Comparison of ENCODE assay signal across 1 cellular context in genomic region chr3:184727357-184728060, GRCh38.
TF ChIP-seq lines count a peak whose summit lies in the region.

No MANE protein-coding gene starts in this region.

TF ChIP-seq in H1, 55 proteins besides CTCF, POLR2A, EP300 and RAD21:
- TF ChIP-seq RNF2 (IDR thresholded peaks at IDR 0.05; ENCODE audit: borderline replicate concordance, low read depth, low read length, missing control alignments, poor library complexity, severe bottlenecking) (no peak), TAF7 (optimal IDR thresholded peaks at IDR 0.05; ENCODE audit: borderline replicate concordance, low read depth, low read length) (no peak), CBX5 (IDR thresholded peaks at IDR 0.05; ENCODE audit: low read depth, low read length) (no peak), SP4 (IDR thresholded peaks at IDR 0.05; ENCODE audit: low read length) (no peak), NRF1 (IDR thresholded peaks at IDR 0.05; ENCODE audit: low read depth, low read length) (no peak), NANOG (IDR thresholded peaks at IDR 0.05; ENCODE audit: insufficient read depth, low read depth, low read length, poor library complexity, severe bottlenecking) (no peak), BCL11A (IDR thresholded peaks at IDR 0.05; ENCODE audit: low read depth in 2 of 2, low read length in 2 of 2) (no peak), ATF3 (IDR thresholded peaks at IDR 0.05; ENCODE audit: insufficient read depth, low read depth, low read length) (no peak), EZH2 (IDR thresholded peaks at IDR 0.05; ENCODE audit: low read depth, low read length, severe bottlenecking) (no peak), RBBP5 (IDR thresholded peaks at IDR 0.05; ENCODE audit: borderline replicate concordance, low read depth, low read length) (no peak), SIRT6 (IDR thresholded peaks at IDR 0.05; ENCODE audit: low read length) (no peak), SAP30 (IDR thresholded peaks at IDR 0.05; ENCODE audit: insufficient read depth, insufficient replicate concordance, low read length) (no peak), SP1 (IDR thresholded peaks at IDR 0.05; ENCODE audit: low read depth, low read length) (0 out of 2 replicates have a peak, but pooled peaks have one; percentile 33), MAX (IDR thresholded peaks at IDR 0.05) (no peak), TCF12 (IDR thresholded peaks at IDR 0.05; ENCODE audit: low read depth, low read length) (no peak; the same call in 1 of the 2 replicates), RXRA (IDR thresholded peaks at IDR 0.05; ENCODE audit: insufficient read depth, low read depth, low read length) (no peak), CEBPB (IDR thresholded peaks at IDR 0.05; ENCODE audit: low read depth, low read length) (no peak), TEAD4 (IDR thresholded peaks at IDR 0.05; ENCODE audit: low read depth, low read length) (peak; percentile 81), CBX8 (IDR thresholded peaks at IDR 0.05; ENCODE audit: borderline replicate concordance, low read depth, low read length) (no peak), BACH1 (IDR thresholded peaks at IDR 0.05; ENCODE audit: low read length) (no peak), SRF (IDR thresholded peaks at IDR 0.05; ENCODE audit: low read depth, low read length) (no peak), YY1 (IDR thresholded peaks at IDR 0.05; ENCODE audit: low read depth, low read length) (no peak), CREB1 (IDR thresholded peaks at IDR 0.05) (peak; percentile 43; the same call in 1 of the 2 replicates), PHF8 (conservative IDR thresholded peaks at IDR 0.05; ENCODE audit: low read depth, low read length) (no peak), TBP (IDR thresholded peaks at IDR 0.05; ENCODE audit: low read depth, low read length) (no peak), KDM4A (IDR thresholded peaks at IDR 0.05; ENCODE audit: low read depth, low read length, severe bottlenecking) (no peak), BRCA1 (IDR thresholded peaks at IDR 0.05; ENCODE audit: low read depth, low read length) (no peak), POU5F1 (IDR thresholded peaks at IDR 0.05; ENCODE audit: low read depth, low read length) (no peak), SIN3A (conservative IDR thresholded peaks at IDR 0.05 in 1 of 2, IDR thresholded peaks at IDR 0.05 in 1 of 2; ENCODE audit: low read depth in 1 of 2, low read length in 2 of 2) (0 out of 4 replicates have a peak, but pooled peaks of 1 of the 2 experiments have one; percentile 64), SIX5 (IDR thresholded peaks at IDR 0.05; ENCODE audit: low read depth, low read length) (no peak), MAFK (IDR thresholded peaks at IDR 0.05; ENCODE audit: low read depth, low read length) (no peak), JUN (IDR thresholded peaks at IDR 0.05; ENCODE audit: low read depth, low read length) (no peak), GABPA (IDR thresholded peaks at IDR 0.05; ENCODE audit: borderline replicate concordance, insufficient read depth, low read length) (no peak)
- TF ChIP-seq, protein P1, sequence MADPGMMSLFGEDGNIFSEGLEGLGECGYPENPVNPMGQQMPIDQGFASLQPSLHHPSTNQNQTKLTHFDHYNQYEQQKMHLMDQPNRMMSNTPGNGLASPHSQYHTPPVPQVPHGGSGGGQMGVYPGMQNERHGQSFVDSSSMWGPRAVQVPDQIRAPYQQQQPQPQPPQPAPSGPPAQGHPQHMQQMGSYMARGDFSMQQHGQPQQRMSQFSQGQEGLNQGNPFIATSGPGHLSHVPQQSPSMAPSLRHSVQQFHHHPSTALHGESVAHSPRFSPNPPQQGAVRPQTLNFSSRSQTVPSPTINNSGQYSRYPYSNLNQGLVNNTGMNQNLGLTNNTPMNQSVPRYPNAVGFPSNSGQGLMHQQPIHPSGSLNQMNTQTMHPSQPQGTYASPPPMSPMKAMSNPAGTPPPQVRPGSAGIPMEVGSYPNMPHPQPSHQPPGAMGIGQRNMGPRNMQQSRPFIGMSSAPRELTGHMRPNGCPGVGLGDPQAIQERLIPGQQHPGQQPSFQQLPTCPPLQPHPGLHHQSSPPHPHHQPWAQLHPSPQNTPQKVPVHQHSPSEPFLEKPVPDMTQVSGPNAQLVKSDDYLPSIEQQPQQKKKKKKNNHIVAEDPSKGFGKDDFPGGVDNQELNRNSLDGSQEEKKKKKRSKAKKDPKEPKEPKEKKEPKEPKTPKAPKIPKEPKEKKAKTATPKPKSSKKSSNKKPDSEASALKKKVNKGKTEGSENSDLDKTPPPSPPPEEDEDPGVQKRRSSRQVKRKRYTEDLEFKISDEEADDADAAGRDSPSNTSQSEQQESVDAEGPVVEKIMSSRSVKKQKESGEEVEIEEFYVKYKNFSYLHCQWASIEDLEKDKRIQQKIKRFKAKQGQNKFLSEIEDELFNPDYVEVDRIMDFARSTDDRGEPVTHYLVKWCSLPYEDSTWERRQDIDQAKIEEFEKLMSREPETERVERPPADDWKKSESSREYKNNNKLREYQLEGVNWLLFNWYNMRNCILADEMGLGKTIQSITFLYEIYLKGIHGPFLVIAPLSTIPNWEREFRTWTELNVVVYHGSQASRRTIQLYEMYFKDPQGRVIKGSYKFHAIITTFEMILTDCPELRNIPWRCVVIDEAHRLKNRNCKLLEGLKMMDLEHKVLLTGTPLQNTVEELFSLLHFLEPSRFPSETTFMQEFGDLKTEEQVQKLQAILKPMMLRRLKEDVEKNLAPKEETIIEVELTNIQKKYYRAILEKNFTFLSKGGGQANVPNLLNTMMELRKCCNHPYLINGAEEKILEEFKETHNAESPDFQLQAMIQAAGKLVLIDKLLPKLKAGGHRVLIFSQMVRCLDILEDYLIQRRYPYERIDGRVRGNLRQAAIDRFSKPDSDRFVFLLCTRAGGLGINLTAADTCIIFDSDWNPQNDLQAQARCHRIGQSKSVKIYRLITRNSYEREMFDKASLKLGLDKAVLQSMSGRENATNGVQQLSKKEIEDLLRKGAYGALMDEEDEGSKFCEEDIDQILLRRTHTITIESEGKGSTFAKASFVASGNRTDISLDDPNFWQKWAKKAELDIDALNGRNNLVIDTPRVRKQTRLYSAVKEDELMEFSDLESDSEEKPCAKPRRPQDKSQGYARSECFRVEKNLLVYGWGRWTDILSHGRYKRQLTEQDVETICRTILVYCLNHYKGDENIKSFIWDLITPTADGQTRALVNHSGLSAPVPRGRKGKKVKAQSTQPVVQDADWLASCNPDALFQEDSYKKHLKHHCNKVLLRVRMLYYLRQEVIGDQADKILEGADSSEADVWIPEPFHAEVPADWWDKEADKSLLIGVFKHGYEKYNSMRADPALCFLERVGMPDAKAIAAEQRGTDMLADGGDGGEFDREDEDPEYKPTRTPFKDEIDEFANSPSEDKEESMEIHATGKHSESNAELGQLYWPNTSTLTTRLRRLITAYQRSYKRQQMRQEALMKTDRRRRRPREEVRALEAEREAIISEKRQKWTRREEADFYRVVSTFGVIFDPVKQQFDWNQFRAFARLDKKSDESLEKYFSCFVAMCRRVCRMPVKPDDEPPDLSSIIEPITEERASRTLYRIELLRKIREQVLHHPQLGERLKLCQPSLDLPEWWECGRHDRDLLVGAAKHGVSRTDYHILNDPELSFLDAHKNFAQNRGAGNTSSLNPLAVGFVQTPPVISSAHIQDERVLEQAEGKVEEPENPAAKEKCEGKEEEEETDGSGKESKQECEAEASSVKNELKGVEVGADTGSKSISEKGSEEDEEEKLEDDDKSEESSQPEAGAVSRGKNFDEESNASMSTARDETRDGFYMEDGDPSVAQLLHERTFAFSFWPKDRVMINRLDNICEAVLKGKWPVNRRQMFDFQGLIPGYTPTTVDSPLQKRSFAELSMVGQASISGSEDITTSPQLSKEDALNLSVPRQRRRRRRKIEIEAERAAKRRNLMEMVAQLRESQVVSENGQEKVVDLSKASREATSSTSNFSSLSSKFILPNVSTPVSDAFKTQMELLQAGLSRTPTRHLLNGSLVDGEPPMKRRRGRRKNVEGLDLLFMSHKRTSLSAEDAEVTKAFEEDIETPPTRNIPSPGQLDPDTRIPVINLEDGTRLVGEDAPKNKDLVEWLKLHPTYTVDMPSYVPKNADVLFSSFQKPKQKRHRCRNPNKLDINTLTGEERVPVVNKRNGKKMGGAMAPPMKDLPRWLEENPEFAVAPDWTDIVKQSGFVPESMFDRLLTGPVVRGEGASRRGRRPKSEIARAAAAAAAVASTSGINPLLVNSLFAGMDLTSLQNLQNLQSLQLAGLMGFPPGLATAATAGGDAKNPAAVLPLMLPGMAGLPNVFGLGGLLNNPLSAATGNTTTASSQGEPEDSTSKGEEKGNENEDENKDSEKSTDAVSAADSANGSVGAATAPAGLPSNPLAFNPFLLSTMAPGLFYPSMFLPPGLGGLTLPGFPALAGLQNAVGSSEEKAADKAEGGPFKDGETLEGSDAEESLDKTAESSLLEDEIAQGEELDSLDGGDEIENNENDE (IDR thresholded peaks at IDR 0.05; ENCODE audit: insufficient replicate concordance, low read length): no peak
- TF ChIP-seq, protein P2, sequence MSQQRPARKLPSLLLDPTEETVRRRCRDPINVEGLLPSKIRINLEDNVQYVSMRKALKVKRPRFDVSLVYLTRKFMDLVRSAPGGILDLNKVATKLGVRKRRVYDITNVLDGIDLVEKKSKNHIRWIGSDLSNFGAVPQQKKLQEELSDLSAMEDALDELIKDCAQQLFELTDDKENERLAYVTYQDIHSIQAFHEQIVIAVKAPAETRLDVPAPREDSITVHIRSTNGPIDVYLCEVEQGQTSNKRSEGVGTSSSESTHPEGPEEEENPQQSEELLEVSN (IDR thresholded peaks at IDR 0.05): no peak
- TF ChIP-seq, protein P3, sequence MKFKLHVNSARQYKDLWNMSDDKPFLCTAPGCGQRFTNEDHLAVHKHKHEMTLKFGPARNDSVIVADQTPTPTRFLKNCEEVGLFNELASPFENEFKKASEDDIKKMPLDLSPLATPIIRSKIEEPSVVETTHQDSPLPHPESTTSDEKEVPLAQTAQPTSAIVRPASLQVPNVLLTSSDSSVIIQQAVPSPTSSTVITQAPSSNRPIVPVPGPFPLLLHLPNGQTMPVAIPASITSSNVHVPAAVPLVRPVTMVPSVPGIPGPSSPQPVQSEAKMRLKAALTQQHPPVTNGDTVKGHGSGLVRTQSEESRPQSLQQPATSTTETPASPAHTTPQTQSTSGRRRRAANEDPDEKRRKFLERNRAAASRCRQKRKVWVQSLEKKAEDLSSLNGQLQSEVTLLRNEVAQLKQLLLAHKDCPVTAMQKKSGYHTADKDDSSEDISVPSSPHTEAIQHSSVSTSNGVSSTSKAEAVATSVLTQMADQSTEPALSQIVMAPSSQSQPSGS (IDR thresholded peaks at IDR 0.05; ENCODE audit: low read length): peak; percentile 56; the same call in 1 of the 2 replicates
